10 cellular contexts compared by ENCODE assay signal in genomic region chr14:22510527-22511110, GRCh38.
DNase-seq lines count a peak whose midpoint lies in the region; ATAC-seq and TF ChIP-seq lines count a peak whose summit lies in the region.
"Had no signal": no experiment of that assay in that cellular context is flagged by ENCODE, and none has a peak within 500 bp of the region (broad histone marks: within the 10 kb centered on the region; RNA-seq: fewer than 3 reads in every experiment).

No MANE protein-coding gene starts in this region.

- H3K36me3 Mint-ChIP-seq in activated naive CD4-positive, alpha-beta T cell treated with anti-CD3 and anti-CD28 coated beads for 36 hours (ENCODE audit: low read depth), result peaks cover 95% of the 10 kb centered on the region
- peaks cover 92% of the 10 kb centered on the region for H3K36me3 Mint-ChIP-seq in activated CD4-positive, alpha-beta memory T cell treated with anti-CD3 and anti-CD28 coated beads for 36 hours

- no peak overlapping the region for H3K4me3 ChIP-seq in vagina

- no peaks in the 10 kb centered on the region for H3K27me3 ChIP-seq in vagina

- no peak for TF ChIP-seq CTCF in vagina (IDR thresholded peaks at IDR 0.05)

- no peaks in the 10 kb centered on the region for H3K9me3 Mint-ChIP-seq in activated naive CD4-positive, alpha-beta T cell treated with anti-CD3 and anti-CD28 coated beads for 36 hours
- H3K9me3 Mint-ChIP-seq in activated CD4-positive, alpha-beta memory T cell treated with anti-CD3 and anti-CD28 coated beads for 36 hours, result no peaks in the 10 kb centered on the region

- peak overlapping the region; percentile 50 for H3K27ac ChIP-seq in vagina

- TF ChIP-seq POLR2A in vagina (IDR thresholded peaks at IDR 0.05), result no peak

- ATAC-seq in HG03521 (IDR thresholded peaks at IDR 0.05; ENCODE audit: unreplicated experiment) (no peak), HG02678 (IDR thresholded peaks at IDR 0.05; ENCODE audit: unreplicated experiment) (no peak)

- peaks cover 44% of the 10 kb centered on the region for H3K4me1 Mint-ChIP-seq in activated naive CD4-positive, alpha-beta T cell treated with anti-CD3 and anti-CD28 coated beads for 36 hours (ENCODE audit: low read depth)
- peaks cover 57% of the 10 kb centered on the region for H3K4me1 Mint-ChIP-seq in activated CD4-positive, alpha-beta memory T cell treated with anti-CD3 and anti-CD28 coated beads for 36 hours (ENCODE audit: low read depth)

- POLR2A ChIA-PET in activated CD4-positive, alpha-beta memory T cell treated with anti-CD3 and anti-CD28 coated beads for 36 hours (lab: Charles Lee), result interaction anchor here (0.7 to 29.3 kb wide), 19 partner anchors 2 to 763 kb away, joined by 3 to 639 read pairs (median 4); no protein-coding TSS in a partner anchor

- peaks cover 56% of the 10 kb centered on the region for H3K4me1 ChIP-seq in vagina

- intact Hi-C loops in activated naive CD4-positive, alpha-beta T cell treated with anti-CD3 and anti-CD28 coated beads for 36 hours (cut with micrococcal nuclease), result loop anchor here (10.0 kb wide), 1 partner anchor 346 kb away; no protein-coding TSS in a partner anchor
- intact Hi-C loops in activated CD4-positive, alpha-beta memory T cell treated with anti-CD3 and anti-CD28 coated beads for 36 hours (cut with micrococcal nuclease), result loop anchor here (1.0 to 2.0 kb wide), 2 partner anchors 12 to 20 kb away; no protein-coding TSS in a partner anchor
- intact Hi-C loops in vagina (cut with DNase I), result no loop called here

- H3K27me3 Mint-ChIP-seq in activated naive CD4-positive, alpha-beta T cell treated with anti-CD3 and anti-CD28 coated beads for 36 hours (ENCODE audit: low read depth), result no peaks in the 10 kb centered on the region
- H3K27me3 Mint-ChIP-seq in activated CD4-positive, alpha-beta memory T cell treated with anti-CD3 and anti-CD28 coated beads for 36 hours, result no peaks in the 10 kb centered on the region

- peak overlapping the region; percentile 98 for H3K27ac Mint-ChIP-seq in activated naive CD4-positive, alpha-beta T cell treated with anti-CD3 and anti-CD28 coated beads for 36 hours
- peak overlapping the region; percentile 98 for H3K27ac Mint-ChIP-seq in activated CD4-positive, alpha-beta memory T cell treated with anti-CD3 and anti-CD28 coated beads for 36 hours

- CTCF ChIA-PET in activated naive CD4-positive, alpha-beta T cell treated with anti-CD3 and anti-CD28 coated beads for 36 hours (lab: Charles Lee), result interaction anchor here (0.7 to 3.7 kb wide), 10 partner anchors 10 to 649 kb away, joined by 3 to 16 read pairs (median 6); no protein-coding TSS in a partner anchor
- CTCF ChIA-PET in activated CD4-positive, alpha-beta memory T cell treated with anti-CD3 and anti-CD28 coated beads for 36 hours (lab: Charles Lee), result interaction anchor here (0.7 to 1.9 kb wide), 7 partner anchors 9 to 597 kb away, joined by 3 to 10 read pairs (median 4); no protein-coding TSS in a partner anchor

- H3K4me3 Mint-ChIP-seq in activated naive CD4-positive, alpha-beta T cell treated with anti-CD3 and anti-CD28 coated beads for 36 hours, result peak overlapping the region; percentile 84
- peak overlapping the region; percentile 79 for H3K4me3 Mint-ChIP-seq in activated CD4-positive, alpha-beta memory T cell treated with anti-CD3 and anti-CD28 coated beads for 36 hours

- no peak for DNase-seq in activated naive CD4-positive, alpha-beta T cell treated with anti-CD3 and anti-CD28 coated beads for 36 hours
- DNase-seq in activated naive CD4-positive, alpha-beta T cell (lab: John Stamatoyannopoulos, UW), result no peak
- no peak for DNase-seq in activated CD4-positive, alpha-beta memory T cell treated with anti-CD3 and anti-CD28 coated beads for 36 hours
- peak; percentile 47 for DNase-seq in hepatic stellate cell (ENCODE audit: low spot score)
- DNase-seq in vagina (ENCODE audit: extremely low spot score in 2 of 2), result no peak
- DNase-seq in superior temporal gyrus (ENCODE audit: extremely low spot score), result no peak
- DNase-seq: C1 segment of cervical spinal cord; stimulated activated CD4-positive, alpha-beta T cell treated with anti-CD3 and anti-CD28 coated beads, Interleukin-2, amount 100 ng/mL, for 48 hours had no signal

- no peaks in the 10 kb centered on the region for H3K9me3 ChIP-seq in vagina

- no peaks in the 10 kb centered on the region for H3K36me3 ChIP-seq in vagina
